8 cellular contexts compared by ENCODE assay signal in genomic region chr5:62307364-62307689, GRCh38. TPM values are rescaled to one million over a fixed set of nuclear protein-coding genes. Genes with fewer than 3 reads are reported as not detected.
DNase-seq lines count a peak whose midpoint lies in the region; ATAC-seq and TF ChIP-seq lines count a peak whose summit lies in the region.

No MANE protein-coding gene starts in this region.

- H3K4me1 Mint-ChIP-seq in chondrocyte (ENCODE audit: low read depth), result peaks cover 45% of the 10 kb centered on the region

- no peaks in the 10 kb centered on the region for H3K9me3 ChIP-seq in muscle layer of duodenum (ENCODE audit: control insufficient read depth in 1 of 2, low read length in 2 of 2)

- no peak for ATAC-seq in GM21619 (IDR thresholded peaks at IDR 0.05; ENCODE audit: unreplicated experiment)
- ATAC-seq in HG02938 (IDR thresholded peaks at IDR 0.05; ENCODE audit: unreplicated experiment), result no peak
- ATAC-seq in GM18909 (IDR thresholded peaks at IDR 0.05; ENCODE audit: poor library complexity, unreplicated experiment), result no peak

- H3K36me3 ChIP-seq in ACC112 (ENCODE audit: insufficient read depth, low read length) (no peaks in the 10 kb centered on the region), muscle layer of duodenum (ENCODE audit: control insufficient read depth in 1 of 2, insufficient read depth in 2 of 2, low read length in 2 of 2) (no peaks in the 10 kb centered on the region)

- H3K27me3 Mint-ChIP-seq in chondrocyte (ENCODE audit: low read depth), result no peaks in the 10 kb centered on the region

- H3K9me3 Mint-ChIP-seq in chondrocyte (ENCODE audit: low read depth), result no peaks in the 10 kb centered on the region

- DNase-seq in Jurkat, Clone E6-1 (ENCODE audit: low read depth, low spot score), result no peak
- no peak for DNase-seq in chondrocyte (ENCODE audit: low spot score)
- DNase-seq in anterior cingulate cortex (lab: John Stamatoyannopoulos, UW), result no peak

- peak overlapping the region; percentile 89 for H3K4me3 Mint-ChIP-seq in chondrocyte (ENCODE audit: unreplicated experiment)

- no peaks in the 10 kb centered on the region for H3K36me3 Mint-ChIP-seq in chondrocyte (ENCODE audit: low read depth)

- TF ChIP-seq CTCF in chondrocyte (IDR thresholded peaks at IDR 0.05), result no peak

- H2AFZ ChIP-seq in ACC112 (ENCODE audit: low read length, unreplicated experiment), result peak overlapping the region; percentile 57

- H3K4me1 ChIP-seq in ACC112 (ENCODE audit: control insufficient read depth, insufficient read depth, low read length, unreplicated experiment) (peaks cover 36% of the 10 kb centered on the region), muscle layer of duodenum (ENCODE audit: control insufficient read depth in 1 of 2, insufficient read depth in 2 of 2, low read length in 2 of 2) (peaks cover 0 to 7% of the 10 kb centered on the region in 2 donors)

- peak overlapping the region; percentile 93 for H3K27ac Mint-ChIP-seq in chondrocyte (ENCODE audit: unreplicated experiment)

- H3K79me2 ChIP-seq in ACC112 (ENCODE audit: control insufficient read depth, insufficient read depth, low read length, unreplicated experiment), result peaks cover 59% of the 10 kb centered on the region

- H3K27ac ChIP-seq in ACC112 (ENCODE audit: low read depth, low read length), result peak overlapping the region; percentile 15; the same call in 1 of the 2 replicates
- peak overlapping the region; percentile 64 for H3K27ac ChIP-seq in muscle layer of duodenum (ENCODE audit: low read length)

- H3K27me3 ChIP-seq in ACC112 (ENCODE audit: insufficient read depth, low read length) (no peaks in the 10 kb centered on the region), muscle layer of duodenum (ENCODE audit: low read depth, low read length) (no peaks in the 10 kb centered on the region)

- peak overlapping the region; percentile 86 for H3K4me3 ChIP-seq in ACC112 (ENCODE audit: low read depth, low read length)
- peak overlapping the region; percentile 80 for H3K4me3 ChIP-seq in Jurkat, Clone E6-1 (ENCODE audit: low read length)
- H3K4me3 ChIP-seq in muscle layer of duodenum (ENCODE audit: low read depth in 1 of 2, low read length in 2 of 2), result peak overlapping the region; percentile 81 to 87

RNA-seq across cellular contexts. Expression of gene KIF2A, which starts 1.3 kb away (rescaled TPM):
- polyA plus RNA-seq in Jurkat, Clone E6-1 (2012; ENCODE audit: insufficient read depth, insufficient read length), result 72.3 TPM
- 34.5 to 37.7 TPM (median 37.3 TPM) in 3 replicates for total RNA-seq in chondrocyte
